Comparison of ENCODE assay signal across 14 cellular contexts in genomic region chr20:41512624-41513023, GRCh38.
DNase-seq lines count a peak whose midpoint lies in the region; ATAC-seq, FAIRE-seq and TF ChIP-seq lines count a peak whose summit lies in the region.
"Had no signal": no experiment of that assay in that cellular context is flagged by ENCODE, and none has a peak within 500 bp of the region (broad histone marks: within the 10 kb centered on the region; RNA-seq: fewer than 3 reads in every experiment).

No MANE protein-coding gene starts in this region.

- POLR2A ChIA-PET in GM12878 (lab: Charles Lee), result no interaction called here

- H3K4ac ChIP-seq in H9 (ENCODE audit: low read depth, low read length), result no peak overlapping the region

- no peak overlapping the region for H3K23ac ChIP-seq in H9 (ENCODE audit: insufficient read length, low read depth, low read length)

- H3K79me2 ChIP-seq in H9 (ENCODE audit: insufficient read depth, low read length), result no peaks in the 10 kb centered on the region
- H3K79me2 ChIP-seq in GM12878 (ENCODE audit: control insufficient read depth, insufficient read depth, low read length), result no peaks in the 10 kb centered on the region

- H3K79me1 ChIP-seq in H9 (ENCODE audit: insufficient read depth, low read depth, low read length, poor library complexity, severe bottlenecking), result peaks cover 3% of the 10 kb centered on the region

- no peak for ATAC-seq in GM12878

- H3K4me1 Mint-ChIP-seq in H9, result peaks cover 42 to 44% of the 10 kb centered on the region in 2 experiments
- peaks cover 60% of the 10 kb centered on the region for H3K4me1 Mint-ChIP-seq in endodermal cell
- peaks cover 32% of the 10 kb centered on the region for H3K4me1 Mint-ChIP-seq in progenitor cell of endocrine pancreas (ENCODE audit: low read depth)

- no CpG with 5 or more reads among the region's 11 CpGs for WGBS in H9 (ENCODE audit: extremely low coverage, insufficient read length, low lambda C conversion rate)
- WGBS in GM12878 (ENCODE audit: insufficient coverage, insufficient replicate concordance, low lambda C conversion rate, missing lambda C conversion rate), result 97% methylated on average over 11 of the region's 11 CpGs
- 86 to 87% methylated on average over 9 to 11 of the region's 11 CpGs for WGBS in endodermal cell (ENCODE audit: insufficient coverage in 1 of 2, insufficient read length in 1 of 2), 2 experiments

- H3K9me3 Mint-ChIP-seq in H9 (no peaks in the 10 kb centered on the region), endodermal cell (no peaks in the 10 kb centered on the region), progenitor cell of endocrine pancreas (ENCODE audit: low read depth) (no peaks in the 10 kb centered on the region)
- H3K9me3 Mint-ChIP-seq: CD4-positive, alpha-beta memory T cell had no signal

- TF ChIP-seq CTCF in H9 (conservative IDR thresholded peaks at IDR 0.05), result no peak
- no peak for TF ChIP-seq CTCF in GM12878 (IDR thresholded peaks at IDR 0.05 in 2 of 3, conservative IDR thresholded peaks at IDR 0.05 in 1 of 3; ENCODE audit: control insufficient read depth in 2 of 3, extremely low read depth in 1 of 3, insufficient read depth in 1 of 3, low read depth in 3 of 3, low read length in 3 of 3)
- no peak for TF ChIP-seq CTCF in endodermal cell (conservative IDR thresholded peaks at IDR 0.05)
- TF ChIP-seq CTCF in progenitor cell of endocrine pancreas (IDR thresholded peaks at IDR 0.05; ENCODE audit: unreplicated experiment), result no peak

- H3K23me2 ChIP-seq in H9 (ENCODE audit: insufficient read length, low read depth, low read length, poor library complexity, severe bottlenecking), result no peaks in the 10 kb centered on the region

- CTCF ChIA-PET in GM12878 (lab: Yijun Ruan, JAX), result interaction anchor here (0.6 kb wide), 1 partner anchor 101 kb away, joined by 4 read pairs; no protein-coding TSS in a partner anchor

- no TSS peak for BruUV-seq in GM12878 (replicated peaks; lab: Mats Ljungman, UMichigan)

- H3K36me3 ChIP-seq in GM12878 (ENCODE audit: control insufficient read depth in 2 of 2, insufficient read depth in 2 of 2, low read length in 1 of 2) (peaks cover 3 to 14% of the 10 kb centered on the region in 2 experiments), endodermal cell (ENCODE audit: control insufficient read depth, insufficient read depth, low read length) (peaks cover 26% of the 10 kb centered on the region)

- H3K18ac ChIP-seq in H9 (ENCODE audit: insufficient read length, low read depth, low read length), result no peak overlapping the region

- no peak for TF ChIP-seq POLR2A in GM12878 (IDR thresholded peaks at IDR 0.05; ENCODE audit: low read depth, low read length)

- no peak overlapping the region for H3K4me3 Mint-ChIP-seq in H9
- no peak overlapping the region for H3K4me3 Mint-ChIP-seq in endodermal cell
- H3K4me3 Mint-ChIP-seq in progenitor cell of endocrine pancreas (ENCODE audit: low read depth), result no peak overlapping the region
- H3K4me3 Mint-ChIP-seq: B cell; CD4-positive, alpha-beta memory T cell had no signal

- DNase-seq in H9 (no peak), GM12878 (ENCODE audit: low read depth, low spot score) (no peak), endodermal cell (no peak), progenitor cell of endocrine pancreas (ENCODE audit: low spot score, unreplicated experiment) (no peak), NCI-H345 treated with DMSO at 0.1 percent for 48 hours (lab: John Stamatoyannopoulos, UW; ENCODE audit: unreplicated experiment) (no peak), ecto neural progenitor cell (ENCODE audit: low spot score) (no peak), DMS153 treated with DMSO at 0.1 percent for 48 hours (lab: John Stamatoyannopoulos, UW; ENCODE audit: unreplicated experiment) (no peak)
- DNase-seq: CD4-positive, alpha-beta memory T cell; DMS79 treated with DMSO at 0.1 percent for 48 hours; GDM1 had no signal

- no peak for TF ChIP-seq EP300 in GM12878 (IDR thresholded peaks at IDR 0.05; ENCODE audit: borderline replicate concordance in 1 of 2, control insufficient read depth in 1 of 2, low read depth in 2 of 2, low read length in 2 of 2)

- H3K4me3 ChIP-seq in GM12878, result no peak overlapping the region
- H3K4me3 ChIP-seq in endodermal cell (ENCODE audit: low read length), result no peak overlapping the region

- in situ Hi-C loops in GM12878 (cut with MboI), result no loop called here

- H3K4me2 ChIP-seq in H9 (ENCODE audit: insufficient read depth, insufficient read length, low read length), result no peak overlapping the region
- no peak overlapping the region for H3K4me2 ChIP-seq in GM12878 (ENCODE audit: control insufficient read depth, insufficient read depth)

- H4K8ac ChIP-seq in H9 (replicated peaks; ENCODE audit: insufficient read length, low read depth, low read length), result no peak overlapping the region

- no peak overlapping the region for H3K14ac ChIP-seq in H9 (ENCODE audit: insufficient read depth, low read length)

- peaks cover 4% of the 10 kb centered on the region; the same call in 1 of the 2 replicates for H3K4me1 ChIP-seq in H9 (ENCODE audit: insufficient read depth, low read length)
- no peaks in the 10 kb centered on the region for H3K4me1 ChIP-seq in GM12878 (ENCODE audit: control insufficient read depth, insufficient read depth, low read length)
- H3K4me1 ChIP-seq in endodermal cell (ENCODE audit: control insufficient read depth, insufficient read depth, low read length), result peaks cover 17% of the 10 kb centered on the region

- H4K20me1 ChIP-seq in H9 (ENCODE audit: control insufficient read depth, insufficient read depth, insufficient read length) (no peaks in the 10 kb centered on the region), GM12878 (ENCODE audit: control insufficient read depth, insufficient read depth) (no peaks in the 10 kb centered on the region)

- H3K27me3 Mint-ChIP-seq in H9 (ENCODE audit: low read depth) (no peaks in the 10 kb centered on the region), endodermal cell (ENCODE audit: insufficient read depth) (no peaks in the 10 kb centered on the region), progenitor cell of endocrine pancreas (no peaks in the 10 kb centered on the region)
- H3K27me3 Mint-ChIP-seq: B cell; CD4-positive, alpha-beta memory T cell had no signal

- TF ChIP-seq RAD21 in GM12878 (IDR thresholded peaks at IDR 0.05; ENCODE audit: insufficient read depth, low read depth, low read length), result no peak

- H3T11ph ChIP-seq in H9 (ENCODE audit: low read length), result no peak overlapping the region

- H2BK12ac ChIP-seq in H9 (ENCODE audit: insufficient read length, low read depth, low read length), result no peak overlapping the region

- no peak overlapping the region for H2BK5ac ChIP-seq in H9 (ENCODE audit: insufficient read length, low read length)

- H2BK20ac ChIP-seq in H9 (ENCODE audit: low read depth, low read length, poor library complexity, severe bottlenecking), result no peak overlapping the region

- FAIRE-seq in GM12878 (lab: Jason Lieb, UNC), result peak; percentile 52
- FAIRE-seq: A204.1, H54 had no signal

- H4K91ac ChIP-seq in H9 (ENCODE audit: insufficient read length, low read depth, low read length), result no peak overlapping the region

- H2AFZ ChIP-seq in H9 (ENCODE audit: low read length), result no peak overlapping the region
- no peak overlapping the region for H2AFZ ChIP-seq in GM12878 (ENCODE audit: control insufficient read depth, low read depth, low read length)

- H2AK5ac ChIP-seq in H9 (ENCODE audit: insufficient read length, low read length), result no peak overlapping the region

- H4K5ac ChIP-seq in H9 (ENCODE audit: insufficient read length, low read depth, low read length), result no peak overlapping the region

- H2BK120ac ChIP-seq in H9 (ENCODE audit: low read depth, low read length, poor library complexity, severe bottlenecking), result no peak overlapping the region

- H2BK15ac ChIP-seq in H9 (ENCODE audit: low read depth, low read length), result no peak overlapping the region

- H3K27ac Mint-ChIP-seq in H9 (peak overlapping the region; percentile 44 to 82 (median 45); a peak in 6 of 7 replicates), endodermal cell (peak overlapping the region; percentile 84), progenitor cell of endocrine pancreas (peak overlapping the region; percentile 80)
- H3K27ac Mint-ChIP-seq: B cell had no signal

- no peak overlapping the region for H3K56ac ChIP-seq in H9 (ENCODE audit: insufficient read length, low read depth, low read length)

- H3K9ac ChIP-seq in H9 (ENCODE audit: extremely low read depth, insufficient read length, low read length) (no peak overlapping the region), GM12878 (ENCODE audit: control insufficient read depth, insufficient read depth, low read length) (no peak overlapping the region), endodermal cell (ENCODE audit: extremely low read depth, low read length, poor library complexity, severe bottlenecking) (no peak overlapping the region)

- peaks cover 22 to 36% (median 34%) of the 10 kb centered on the region in 3 experiments for H3K36me3 Mint-ChIP-seq in H9 (ENCODE audit: insufficient read depth in 1 of 3, low read depth in 3 of 3)
- peaks cover 40% of the 10 kb centered on the region for H3K36me3 Mint-ChIP-seq in endodermal cell (ENCODE audit: low read depth)
- H3K36me3 Mint-ChIP-seq in progenitor cell of endocrine pancreas (ENCODE audit: insufficient read depth), result peaks cover 23% of the 10 kb centered on the region

- SMC1A ChIA-PET in GM12878 (lab: Charles Lee; ENCODE audit: uncharacterized antibody, unreplicated experiment), result no interaction called here

- no peaks in the 10 kb centered on the region for H3K9me3 ChIP-seq in H9 (ENCODE audit: control insufficient read depth, low read depth, low read length)
- no peaks in the 10 kb centered on the region for H3K9me3 ChIP-seq in GM12878 (replicated peaks; ENCODE audit: control insufficient read depth, insufficient read depth, low read length)
- H3K9me3 ChIP-seq in endodermal cell (ENCODE audit: control insufficient read depth, low read length), result no peaks in the 10 kb centered on the region

- RAD21 ChIA-PET in GM12878 (lab: Charles Lee; ENCODE audit: unreplicated experiment), result no interaction called here

- intact Hi-C loops in GM12878 (cut with micrococcal nuclease; ENCODE audit: unreplicated experiment), result no loop called here

- H3K27ac ChIP-seq in H9 (ENCODE audit: insufficient read length, low read depth, low read length) (no peak overlapping the region), GM12878 (ENCODE audit: control insufficient read depth, insufficient read depth) (no peak overlapping the region), endodermal cell (ENCODE audit: low read depth, low read length) (no peak overlapping the region)
- H3K27ac ChIP-seq: C4-2B had no signal

- no peaks in the 10 kb centered on the region for H3K27me3 ChIP-seq in H9 (ENCODE audit: insufficient read depth, low read length)
- no peaks in the 10 kb centered on the region for H3K27me3 ChIP-seq in GM12878 (replicated peaks in 1 of 2; ENCODE audit: control insufficient read depth in 2 of 2, insufficient read depth in 2 of 2, low read length in 1 of 2)
- no peaks in the 10 kb centered on the region for H3K27me3 ChIP-seq in endodermal cell (ENCODE audit: control insufficient read depth, insufficient read depth, low read length, poor library complexity, severe bottlenecking)

TF ChIP-seq in GM12878, 131 proteins besides CTCF, POLR2A, EP300 and RAD21 (continues in another document):
- no peak for TF ChIP-seq SPI1 (IDR thresholded peaks at IDR 0.05; ENCODE audit: borderline replicate concordance, insufficient read depth, low read depth, low read length)
